ENCODE assay signal across 8 cellular contexts in genomic region chr18:3248062-3248669, GRCh38. TPM values are rescaled to one million over a fixed set of nuclear protein-coding genes. Genes with fewer than 3 reads are reported as not detected.
A peak's percentile ranks its signal among the peaks of the same experiment; 100 is the strongest.
DNase-seq lines count a peak whose midpoint lies in the region; ATAC-seq and TF ChIP-seq lines count a peak whose summit lies in the region.

No MANE protein-coding gene starts in this region.

- peak overlapping the region; percentile 98 for H3K18ac ChIP-seq in neuronal stem cell (ENCODE audit: low read length)

- peak overlapping the region; percentile 73 for H2BK12ac ChIP-seq in neuronal stem cell (ENCODE audit: low read length)

- H3K9ac ChIP-seq in GM23248 (peak overlapping the region; percentile 95), SU-DHL-6 (ENCODE audit: low read length) (peak overlapping the region; percentile 99), neuronal stem cell (ENCODE audit: low read depth, low read length, poor library complexity) (peak overlapping the region; percentile 97)

- H3K27ac ChIP-seq in AG04450 (ENCODE audit: low read depth, low read length) (peak overlapping the region; percentile 96), GM23248 (peak overlapping the region; percentile 95), SU-DHL-6 (ENCODE audit: low read depth, low read length) (peak overlapping the region; percentile 90), esophagus muscularis mucosa (replicated peaks in 1 of 4) (peak overlapping the region; percentile 99 to 100 (median 99)), neuronal stem cell (replicated peaks; ENCODE audit: low read length) (peak overlapping the region; percentile 84)

- POLR2A ChIA-PET in AG04450 (lab: Yijun Ruan, JAX), result interaction anchor here (1.2 to 3.3 kb wide), 4 partner anchors 8 to 590 kb away, joined by 3 to 14 read pairs (median 6); partner anchors contain the start of gene MYL12B

- DNase-seq in AG04450 (ENCODE audit: low read depth, low spot score) (no peak), GM23248 (peak; percentile 72), esophagus muscularis mucosa (ENCODE audit: extremely low spot score) (no peak), neuronal stem cell (ENCODE audit: low spot score) (peak; percentile 39), islet precursor cell (no peak), mesenteric fat pad (ENCODE audit: low spot score) (no peak)

- H3K4ac ChIP-seq in neuronal stem cell (ENCODE audit: low read length), result peak overlapping the region; percentile 53

- peak overlapping the region; percentile 97 for H3K4me3 ChIP-seq in AG04450 (ENCODE audit: low read depth, low read length)
- peak overlapping the region; percentile 99 for H3K4me3 ChIP-seq in GM23248
- peak overlapping the region; percentile 99 for H3K4me3 ChIP-seq in SU-DHL-6 (ENCODE audit: insufficient read depth, low read length, poor library complexity, severe bottlenecking)
- H3K4me3 ChIP-seq in esophagus muscularis mucosa, result peak overlapping the region; percentile 87 to 98 (median 94)
- H3K4me3 ChIP-seq in neuronal stem cell (ENCODE audit: low read length in 2 of 2), result peak overlapping the region; percentile 93 to 96

- H3F3A ChIP-seq in GM23248 (ENCODE audit: insufficient read depth) (peaks cover 60% of the 10 kb centered on the region), SU-DHL-6 (ENCODE audit: insufficient read depth) (peaks cover 16% of the 10 kb centered on the region)

- H3K14ac ChIP-seq in neuronal stem cell (ENCODE audit: low read length), result peak overlapping the region; percentile 84

- no peak for TF ChIP-seq EP300 in esophagus muscularis mucosa (IDR thresholded peaks at IDR 0.05)

- in situ Hi-C loops in GM23248 (cut with MboI), result loop anchor here (10.0 kb wide), 1 partner anchor 483 kb away; no protein-coding TSS in a partner anchor

- H3K9me3 ChIP-seq in AG04450 (ENCODE audit: control insufficient read depth, insufficient read depth, low read length) (peaks cover 8% of the 10 kb centered on the region), GM23248 (ENCODE audit: low read depth) (no peaks in the 10 kb centered on the region), SU-DHL-6 (ENCODE audit: insufficient read depth, low read length) (no peaks in the 10 kb centered on the region), esophagus muscularis mucosa (no peaks in the 10 kb centered on the region), neuronal stem cell (replicated peaks in 1 of 2; ENCODE audit: control insufficient read depth in 2 of 2, insufficient read depth in 1 of 2, low read depth in 1 of 2, low read length in 2 of 2) (peaks cover 2 to 12% of the 10 kb centered on the region in 2 donors)

- H2AK5ac ChIP-seq in neuronal stem cell (ENCODE audit: low read depth, low read length), result peak overlapping the region; percentile 63

- TF ChIP-seq CTCF in AG04450 (IDR thresholded peaks at IDR 0.05; ENCODE audit: low read depth, low read length) (no peak), SU-DHL-6 (IDR thresholded peaks at IDR 0.05; ENCODE audit: insufficient read depth, low read length, poor library complexity, severe bottlenecking) (no peak), esophagus muscularis mucosa (IDR thresholded peaks at IDR 0.05) (no peak)

- H4K91ac ChIP-seq in neuronal stem cell (ENCODE audit: low read depth, low read length, poor library complexity), result no peak overlapping the region

- no peak for TF ChIP-seq POLR2A in esophagus muscularis mucosa (IDR thresholded peaks at IDR 0.05; ENCODE audit: low read depth)

- ATAC-seq in GM18907 (IDR thresholded peaks at IDR 0.05; ENCODE audit: unreplicated experiment), result no peak

- peaks cover 37% of the 10 kb centered on the region for H3K4me1 ChIP-seq in GM23248 (ENCODE audit: insufficient read depth)
- H3K4me1 ChIP-seq in esophagus muscularis mucosa, result peaks cover 30 to 76% (median 70%) of the 10 kb centered on the region in 4 donors
- H3K4me1 ChIP-seq in neuronal stem cell (ENCODE audit: control insufficient read depth in 2 of 2, insufficient read depth in 1 of 2, low read depth in 1 of 2, low read length in 2 of 2), result peaks cover 0 to 3% of the 10 kb centered on the region in 2 donors

- H2AFZ ChIP-seq in GM23248, result peak overlapping the region; percentile 89
- peak overlapping the region; percentile 92 for H2AFZ ChIP-seq in SU-DHL-6 (ENCODE audit: low read depth, low read length, severe bottlenecking)
- H2AFZ ChIP-seq in neuronal stem cell (ENCODE audit: low read length), result peak overlapping the region; percentile 92

- H3K9me2 ChIP-seq in GM23248 (ENCODE audit: insufficient read depth) (no peaks in the 10 kb centered on the region), SU-DHL-6 (replicated peaks; ENCODE audit: insufficient read depth, low read length) (no peaks in the 10 kb centered on the region)

- H3K27me3 ChIP-seq in AG04450 (ENCODE audit: control insufficient read depth, insufficient read depth, low read length), result no peaks in the 10 kb centered on the region
- no peaks in the 10 kb centered on the region for H3K27me3 ChIP-seq in GM23248 (replicated peaks; ENCODE audit: insufficient read depth)
- H3K27me3 ChIP-seq in SU-DHL-6 (ENCODE audit: low read length), result no peaks in the 10 kb centered on the region
- no peaks in the 10 kb centered on the region for H3K27me3 ChIP-seq in esophagus muscularis mucosa
- H3K27me3 ChIP-seq in neuronal stem cell (ENCODE audit: control insufficient read depth in 3 of 3, insufficient read depth in 3 of 3, low read depth in 1 of 3, low read length in 3 of 3), result no peaks in the 10 kb centered on the region

- peak overlapping the region; percentile 23 for H4K8ac ChIP-seq in neuronal stem cell (ENCODE audit: low read depth, low read length)

- CTCF ChIA-PET in AG04450 (lab: Charles Lee), result interaction anchor here (1.4 kb wide), 1 partner anchor 97 kb away, joined by 5 read pairs; no protein-coding TSS in a partner anchor

- H3K23ac ChIP-seq in neuronal stem cell (ENCODE audit: low read depth, low read length, poor library complexity), result peak overlapping the region; percentile 97

- H2BK15ac ChIP-seq in neuronal stem cell (ENCODE audit: low read length), result peak overlapping the region; percentile 97

- peaks cover 5% of the 10 kb centered on the region for H3K79me1 ChIP-seq in neuronal stem cell (ENCODE audit: low read depth, low read length)

- peak overlapping the region; percentile 81 for H2BK120ac ChIP-seq in neuronal stem cell (ENCODE audit: low read depth, low read length)

- H2BK5ac ChIP-seq in neuronal stem cell (ENCODE audit: low read length), result peak overlapping the region; percentile 91

- peaks cover 12% of the 10 kb centered on the region for H3K36me3 ChIP-seq in GM23248 (ENCODE audit: low read depth)
- H3K36me3 ChIP-seq in SU-DHL-6 (ENCODE audit: low read length), result no peaks in the 10 kb centered on the region; the same call in 1 of the 2 replicates
- H3K36me3 ChIP-seq in esophagus muscularis mucosa, result peaks cover under 1 to 15% (median 5%) of the 10 kb centered on the region in 4 donors
- H3K36me3 ChIP-seq in neuronal stem cell (replicated peaks in 1 of 2; ENCODE audit: control insufficient read depth in 2 of 2, insufficient read depth in 2 of 2, low read length in 2 of 2), result peaks cover 1 to 41% of the 10 kb centered on the region in 2 donors

- H3K4me2 ChIP-seq in GM23248 (ENCODE audit: unreplicated experiment) (peak overlapping the region; percentile 91), SU-DHL-6 (ENCODE audit: low read depth, low read length, poor library complexity, severe bottlenecking) (peak overlapping the region; percentile 98), neuronal stem cell (ENCODE audit: insufficient read depth, low read length, poor library complexity, severe bottlenecking) (peak overlapping the region; percentile 67)

- 1% methylated on average over 22 of the region's 22 CpGs for WGBS in GM23248 (ENCODE audit: low coverage in 1 of 2, low lambda C conversion rate in 2 of 2, missing lambda C conversion rate in 2 of 2), 2 experiments
- 0% methylated on average over 17 of the region's 22 CpGs for WGBS in esophagus muscularis mucosa
- WGBS in neuronal stem cell (ENCODE audit: extremely low coverage in 2 of 2, insufficient read length in 2 of 2, insufficient replicate concordance in 1 of 2), 2 donors, result no CpG with 5 or more reads among the region's 22 CpGs

- H3K79me2 ChIP-seq in GM23248 (ENCODE audit: insufficient read depth), result peaks cover 72% of the 10 kb centered on the region
- peaks cover 52% of the 10 kb centered on the region for H3K79me2 ChIP-seq in SU-DHL-6 (ENCODE audit: insufficient read depth, low read length)

- intact Hi-C loops in esophagus muscularis mucosa (cut with DNase I), result loop anchor here (5.0 to 10.0 kb wide), 3 partner anchors 183 to 316 kb away; partner anchors contain the start of gene LPIN2

- no peaks in the 10 kb centered on the region for H4K20me1 ChIP-seq in GM23248 (ENCODE audit: insufficient read depth)
- H4K20me1 ChIP-seq in SU-DHL-6 (ENCODE audit: low read depth, low read length), result peaks cover 27% of the 10 kb centered on the region

RNA-seq across cellular contexts. Expression of gene MYL12A, which starts 0.6 kb away (rescaled TPM):
- 645 and 751 TPM in 2 replicates for polyA plus RNA-seq in AG04450 (2011; rRNA removed)
- 284 and 330 TPM in 2 replicates for polyA minus RNA-seq in AG04450 (2011; rRNA and poly(A)+ RNA removed)
- total RNA-seq in GM23248 (2014; rRNA removed; shearing (Covaris generic)), result 748 and 789 TPM in 2 replicates
- 1,649 and 1,670 TPM in 2 replicates for polyA plus RNA-seq in GM23248 (2016; fragmentation: Nextera tagmentation; extraction: Ambion mirVana)
- 100 to 1,000 TPM; 297 to 460 (median 380) TPM for total RNA-seq in esophagus muscularis mucosa
- polyA plus RNA-seq in neuronal stem cell (2013, experiment 1 of 2), result 183 TPM
- 185 TPM for polyA plus RNA-seq in neuronal stem cell (2013, experiment 2 of 2)
- 460 TPM for total RNA-seq in mesenteric fat pad

RNA-seq across cellular contexts. Expression of gene MYL12B, which starts 13.8 kb away (rescaled TPM):
- 682 and 787 TPM in 2 replicates for polyA plus RNA-seq in AG04450 (2011; rRNA removed)
- polyA minus RNA-seq in AG04450 (2011; rRNA and poly(A)+ RNA removed), result 228 and 250 TPM in 2 replicates
- 608 and 614 TPM in 2 replicates for total RNA-seq in GM23248 (2014; rRNA removed; shearing (Covaris generic))
- polyA plus RNA-seq in GM23248 (2016; fragmentation: Nextera tagmentation; extraction: Ambion mirVana), result 1,218 and 1,219 TPM in 2 replicates
- 100 to 1,000 TPM; 211 to 279 (median 244) TPM for total RNA-seq in esophagus muscularis mucosa
- polyA plus RNA-seq in neuronal stem cell (2013, experiment 1 of 2), result 132 TPM
- 130 TPM for polyA plus RNA-seq in neuronal stem cell (2013, experiment 2 of 2)
- total RNA-seq in mesenteric fat pad, result 291 TPM

RNA-seq across cellular contexts. Expression of gene MYOM1, which starts 28.4 kb away (rescaled TPM):
- polyA plus RNA-seq in AG04450 (2011; rRNA removed) (0.02 and 0.04 TPM in 2 replicates), GM23248 (2016; fragmentation: Nextera tagmentation; extraction: Ambion mirVana) (0.42 and 0.64 TPM in 2 replicates)
- not detected in 2 replicates for polyA minus RNA-seq in AG04450 (2011; rRNA and poly(A)+ RNA removed)
- total RNA-seq in GM23248 (2014; rRNA removed; shearing (Covaris generic)), result 0.65 TPM in 1 of 2 replicates, not detected in the other
- total RNA-seq in esophagus muscularis mucosa (10 to 100 TPM; 13.3 to 31.7 (median 16.5) TPM), mesenteric fat pad (3.9 TPM)
- polyA plus RNA-seq in neuronal stem cell (2013, experiment 1 of 2), result 0.42 TPM
- 0.46 TPM for polyA plus RNA-seq in neuronal stem cell (2013, experiment 2 of 2)

Comparison
In these comparisons a context has a peak if more than half of its experiments do, and no peak if none do; other contexts are left out.
1. DNase-seq: peak in GM23248 (single experiment) and neuronal stem cell (single experiment); none in AG04450 (single experiment), esophagus muscularis mucosa (single experiment), islet precursor cell (single experiment) and mesenteric fat pad (single experiment).
2. Peak in every context shown above with its lines, with median percentiles within 50 percentile points of each other: H3K27ac ChIP-seq, H3K4me3 ChIP-seq, H2AFZ ChIP-seq, H3K4me2 ChIP-seq and H3K9ac ChIP-seq.